In the genomic region with DNA sequence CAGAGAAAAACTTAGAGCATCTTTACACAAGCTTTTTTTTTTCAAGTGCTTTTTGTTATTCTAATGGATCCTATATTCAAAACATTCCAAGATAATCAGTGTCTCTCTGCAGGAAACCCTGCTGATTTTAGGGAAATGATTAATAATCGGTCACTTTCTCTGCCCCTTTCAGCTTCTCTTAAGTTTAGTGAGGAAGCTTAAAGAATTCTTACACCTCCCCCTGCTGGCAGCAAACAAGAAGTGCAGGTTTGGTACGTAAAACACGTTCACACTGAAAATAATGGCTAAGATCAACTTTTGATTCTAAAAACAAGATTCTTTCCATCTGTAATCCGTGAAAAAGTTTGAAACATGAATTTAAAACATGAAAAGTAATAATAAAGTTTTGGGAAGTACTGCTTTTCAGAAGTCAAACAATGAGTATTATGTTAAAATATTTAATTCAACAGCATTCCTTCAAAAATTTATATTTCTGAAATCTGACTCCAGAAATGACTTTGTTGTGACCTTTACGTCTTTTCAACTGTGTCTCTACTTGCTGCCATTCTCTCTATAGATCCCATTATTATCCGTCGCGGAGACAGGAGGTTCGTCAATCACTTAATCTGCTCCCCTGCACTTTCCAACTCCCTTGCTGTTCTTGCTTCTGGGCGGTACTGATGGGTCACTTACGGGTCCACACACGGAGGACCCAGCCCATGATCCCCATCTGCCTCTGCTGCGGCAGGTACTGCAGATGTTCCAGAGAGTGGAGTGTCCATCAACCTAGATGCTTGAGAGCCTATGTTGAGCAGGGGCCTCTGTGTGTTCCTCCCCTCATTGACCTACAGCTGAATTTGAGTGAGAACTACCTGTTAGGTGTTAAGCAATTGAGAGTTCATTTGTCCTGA, we compare ENCODE assay signal across 9 cellular contexts.
DNase-seq lines count a peak whose midpoint lies in the region; ATAC-seq, FAIRE-seq and TF ChIP-seq lines count a peak whose summit lies in the region.
"Had no signal": no experiment of that assay in that cellular context is flagged by ENCODE, and none has a peak within 500 bp of the region (broad histone marks: within the 10 kb centered on the region; RNA-seq: fewer than 3 reads in every experiment).

No MANE protein-coding gene starts in this region.

- H3K79me2 ChIP-seq in mammary epithelial cell (ENCODE audit: insufficient read depth, low read length), result no peaks in the 10 kb centered on the region

- POLR2A ChIA-PET in CD4-positive, alpha-beta memory T cell (lab: Charles Lee; ENCODE audit: partially characterized antibody), result no interaction called here

- no peak for FAIRE-seq in HTR-8/SVneo (lab: Jason Lieb, UNC)

- no peaks in the 10 kb centered on the region for H4K20me1 ChIP-seq in mammary epithelial cell (ENCODE audit: insufficient read depth, low read length)

- H3K4me1 Mint-ChIP-seq in CD4-positive, alpha-beta memory T cell, result peaks cover 0 to 5% (median 3%) of the 10 kb centered on the region in 4 donors

- TF ChIP-seq CTCF in mammary epithelial cell (conservative IDR thresholded peaks at IDR 0.05 in 1 of 2, IDR thresholded peaks at IDR 0.05 in 1 of 2; ENCODE audit: extremely low read depth in 1 of 2, insufficient read depth in 1 of 2, low read depth in 1 of 2, low read length in 2 of 2), result peak; percentile 81

- no peak overlapping the region for H3K9ac ChIP-seq in mammary epithelial cell (ENCODE audit: insufficient read depth, low read length)

- H3K36me3 Mint-ChIP-seq in CD4-positive, alpha-beta memory T cell, result no peaks in the 10 kb centered on the region

- in situ Hi-C loops in mammary epithelial cell (cut with MboI; ENCODE audit: low sequenced_read_pairs in 2 of 2), result loop anchor here (5.0 to 10.0 kb wide), 2 partner anchors 339 to 853 kb away; no protein-coding TSS in a partner anchor

- H3K27me3 Mint-ChIP-seq in CD4-positive, alpha-beta memory T cell, result peaks cover 2 to 5% of the 10 kb centered on the region in 2 donors

- intact Hi-C loops in CD4-positive, alpha-beta memory T cell (cut with micrococcal nuclease), result loop anchor here (2.0 to 5.0 kb wide), 2 partner anchors 529 to 629 kb away; no protein-coding TSS in a partner anchor
- intact Hi-C loops in mammary epithelial cell (cut with micrococcal nuclease), result loop anchor here (1.0 to 10.0 kb wide), 2 partner anchors 342 to 527 kb away; no protein-coding TSS in a partner anchor

- H3K27me3 ChIP-seq in CD4-positive, alpha-beta memory T cell (ENCODE audit: insufficient read depth, low read length), result no peaks in the 10 kb centered on the region
- H3K27me3 ChIP-seq in mammary epithelial cell (ENCODE audit: insufficient read depth, low read length), result peaks cover 6% of the 10 kb centered on the region

- H3K9me3 ChIP-seq in CD4-positive, alpha-beta memory T cell (ENCODE audit: control insufficient read depth in 1 of 2, low read length in 2 of 2), result no peaks in the 10 kb centered on the region
- H3K9me3 ChIP-seq in mammary epithelial cell (replicated peaks; ENCODE audit: insufficient read depth, low read length), result no peaks in the 10 kb centered on the region

- no TSS peak for BruUV-seq in mammary epithelial cell (replicated peaks; lab: Mats Ljungman, UMichigan)

- no peak overlapping the region for H3K4me3 ChIP-seq in CD4-positive, alpha-beta memory T cell (ENCODE audit: low read length in 2 of 2)
- no peak overlapping the region for H3K4me3 ChIP-seq in mammary epithelial cell (replicated peaks in 1 of 3; ENCODE audit: insufficient read depth in 1 of 3, low read depth in 2 of 3, low read length in 3 of 3)

- CTCF ChIA-PET in CD4-positive, alpha-beta memory T cell (lab: Charles Lee; ENCODE audit: partially characterized antibody), result interaction anchor here (0.7 to 3.1 kb wide), 21 partner anchors 9 to 1442 kb away, joined by 3 to 27 read pairs (median 5); no protein-coding TSS in a partner anchor
- CTCF ChIA-PET in mammary epithelial cell (lab: Charles Lee; ENCODE audit: low non-redundant PET), result interaction anchor here (0.5 to 1.0 kb wide), 7 partner anchors 8 to 346 kb away, joined by 3 to 14 read pairs (median 3); no protein-coding TSS in a partner anchor

- ATAC-seq in GM18868 (IDR thresholded peaks at IDR 0.05; ENCODE audit: unreplicated experiment), result peak; percentile 81

- 11% methylated on average over 12 of the region's 13 CpGs for WGBS in mammary epithelial cell (ENCODE audit: low coverage, missing lambda C conversion rate)

- H3K27ac Mint-ChIP-seq in CD4-positive, alpha-beta memory T cell, result peak overlapping the region in 1 of 7 donors; percentile 48
- H3K27ac Mint-ChIP-seq: T-helper 1 cell treated with Interleukin-12 subunit alpha and Interleukin-12 subunit beta and Interleukin-4 antibody, amounts not matched to agents 30 μg/mL and 1 μg/mL, for 36 hours had no signal

- H3K9me3 Mint-ChIP-seq in CD4-positive, alpha-beta memory T cell, result peaks cover 0 to 2% (median 0%) of the 10 kb centered on the region in 8 donors
- H3K9me3 Mint-ChIP-seq: T-helper 1 cell treated with Interleukin-12 subunit alpha and Interleukin-12 subunit beta and Interleukin-4 antibody, amounts not matched to agents 30 μg/mL and 1 μg/mL, for 36 hours had no signal

- no peak overlapping the region for H3K27ac ChIP-seq in CD4-positive, alpha-beta memory T cell (ENCODE audit: low read depth, low read length)
- no peak overlapping the region for H3K27ac ChIP-seq in mammary epithelial cell (ENCODE audit: insufficient read depth, low read depth, low read length)

- no peaks in the 10 kb centered on the region for H3K4me1 ChIP-seq in CD4-positive, alpha-beta memory T cell (ENCODE audit: insufficient read depth, low read length)
- peaks cover 4% of the 10 kb centered on the region for H3K4me1 ChIP-seq in mammary epithelial cell (ENCODE audit: insufficient read depth, low read length)

- H2AFZ ChIP-seq in mammary epithelial cell (ENCODE audit: low read depth, low read length), result peak overlapping the region; percentile 69

- H3K4me3 Mint-ChIP-seq in CD4-positive, alpha-beta memory T cell, result no peak overlapping the region
- H3K4me3 Mint-ChIP-seq: T-helper 1 cell treated with Interleukin-12 subunit alpha and Interleukin-12 subunit beta and Interleukin-4 antibody, amounts not matched to agents 30 μg/mL and 1 μg/mL, for 36 hours had no signal

- no peaks in the 10 kb centered on the region for H3K36me3 ChIP-seq in CD4-positive, alpha-beta memory T cell (ENCODE audit: insufficient read depth, low read length)
- H3K36me3 ChIP-seq in mammary epithelial cell (ENCODE audit: insufficient read depth, low read length), result no peaks in the 10 kb centered on the region

- H3K4me2 ChIP-seq in mammary epithelial cell (ENCODE audit: insufficient read depth, low read depth, low read length), result peak overlapping the region; percentile 18

- dilution Hi-C loops in mammary epithelial cell (cut with HindIII; ENCODE audit: low sequenced_read_pairs), result no loop called here

- DNase-seq in CD4-positive, alpha-beta memory T cell, result peak in 4 of 5 donors; percentile 36 to 44 (median 39)
- DNase-seq in HTR-8/SVneo (ENCODE audit: insufficient read length, low spot score), result peak; percentile 5
- peak; percentile 77 for DNase-seq in RKO (ENCODE audit: low spot score)
- DNase-seq in mammary epithelial cell, result peak; percentile 21
- peak; percentile 72 for DNase-seq in kidney tubule cell (ENCODE audit: low spot score)
- DNase-seq in stimulated activated CD4-positive, alpha-beta T cell treated with anti-CD3 and anti-CD28 coated beads, TNF-alpha, amount 100 ng/mL, for 48 hours (ENCODE audit: low read depth in 3 of 3), result peak; percentile 4 to 9 (median 8)
- DNase-seq in T-helper 9 cell, result no peak
